In genomic region chr15:66675456-66675855, GRCh38 we compare ENCODE assay signal across 17 cellular contexts. TPM values are rescaled to one million over a fixed set of nuclear protein-coding genes. Genes with fewer than 3 reads are reported as not detected.
DNase-seq lines count a peak whose midpoint lies in the region; ATAC-seq and TF ChIP-seq lines count a peak whose summit lies in the region.
"Had no signal": no experiment of that assay in that cellular context is flagged by ENCODE, and none has a peak within 500 bp of the region (broad histone marks: within the 10 kb centered on the region; RNA-seq: fewer than 3 reads in every experiment).

No MANE protein-coding gene starts in this region.

- ATAC-seq in stimulated activated naive CD8-positive, alpha-beta T cell treated with anti-CD3 and anti-CD28 coated beads, Interleukin-15, Interleukin-2, amounts not matched to agents 100 U/mL and 50 U/mL, for 24 hours: no peak
- ATAC-seq: gastrocnemius medialis, PC-3 had no signal

- H3K27me3 Mint-ChIP-seq in stimulated activated naive CD8-positive, alpha-beta T cell treated with anti-CD3 and anti-CD28 coated beads, Interleukin-15, Interleukin-2, amounts not matched to agents 100 ng/mL and 50 ng/mL, for 24 hours: no peaks in the 10 kb centered on the region
- no peaks in the 10 kb centered on the region for H3K27me3 Mint-ChIP-seq in mesothelial cell of epicardium (ENCODE audit: low read depth)

- H3K4me1 Mint-ChIP-seq in stimulated activated naive CD8-positive, alpha-beta T cell treated with anti-CD3 and anti-CD28 coated beads, Interleukin-15, Interleukin-2, amounts not matched to agents 100 ng/mL and 50 ng/mL, for 24 hours (ENCODE audit: low read depth): peaks cover 10% of the 10 kb centered on the region
- peaks cover 68% of the 10 kb centered on the region for H3K4me1 Mint-ChIP-seq in mesothelial cell of epicardium

- no peaks in the 10 kb centered on the region for H3K36me3 Mint-ChIP-seq in stimulated activated naive CD8-positive, alpha-beta T cell treated with anti-CD3 and anti-CD28 coated beads, Interleukin-15, Interleukin-2, amounts not matched to agents 100 ng/mL and 50 ng/mL, for 24 hours (ENCODE audit: low read depth)
- no peaks in the 10 kb centered on the region for H3K36me3 Mint-ChIP-seq in mesothelial cell of epicardium

- no peaks in the 10 kb centered on the region for H3K9me3 Mint-ChIP-seq in stimulated activated naive CD8-positive, alpha-beta T cell treated with anti-CD3 and anti-CD28 coated beads, Interleukin-15, Interleukin-2, amounts not matched to agents 100 ng/mL and 50 ng/mL, for 24 hours
- H3K9me3 Mint-ChIP-seq in mesothelial cell of epicardium: no peaks in the 10 kb centered on the region

- TF ChIP-seq CTCF in mesothelial cell of epicardium (IDR thresholded peaks at IDR 0.05; ENCODE audit: unreplicated experiment): no peak
- no peak for TF ChIP-seq CTCF in foreskin fibroblast (IDR thresholded peaks at IDR 0.05; ENCODE audit: low read depth, low read length)

- peak overlapping the region; percentile 17 for H3K27ac Mint-ChIP-seq in stimulated activated naive CD8-positive, alpha-beta T cell treated with anti-CD3 and anti-CD28 coated beads, Interleukin-15, Interleukin-2, amounts not matched to agents 100 ng/mL and 50 ng/mL, for 24 hours
- H3K27ac Mint-ChIP-seq in mesothelial cell of epicardium: peak overlapping the region; percentile 78

- no peak overlapping the region for H3K4me3 ChIP-seq in foreskin fibroblast (ENCODE audit: low read depth in 1 of 2, low read length in 2 of 2)
- H3K4me3 ChIP-seq: breast epithelium, gastrocnemius medialis, SJCRH30 had no signal

- H3K4me3 Mint-ChIP-seq in stimulated activated naive CD8-positive, alpha-beta T cell treated with anti-CD3 and anti-CD28 coated beads, Interleukin-15, Interleukin-2, amounts not matched to agents 100 ng/mL and 50 ng/mL, for 24 hours: no peak overlapping the region
- no peak overlapping the region for H3K4me3 Mint-ChIP-seq in mesothelial cell of epicardium

- DNase-seq in stimulated activated naive CD8-positive, alpha-beta T cell treated with anti-CD3 and anti-CD28 coated beads, Interleukin-15, Interleukin-2, amounts not matched to agents 100 U/mL and 50 U/mL, for 24 hours: no peak
- DNase-seq in RPMI7951 (ENCODE audit: low read depth) (peak; percentile 12), mesothelial cell of epicardium (ENCODE audit: low spot score in 2 of 2, unreplicated experiment in 2 of 2) (no peak), foreskin fibroblast (no peak), NK-92 (lab: John Stamatoyannopoulos, UW; ENCODE audit: unreplicated experiment) (no peak), hippocampal formation (lab: John Stamatoyannopoulos, UW) (no peak)
- DNase-seq: Caco-2, EL, gastrocnemius medialis, KG1, NCI-H1436, NCI-H2171, NCI-H526 treated with DMSO at 0.1 percent for 48 hours, PC-3, SJCRH30 had no signal

RNA-seq across cellular contexts. Expression of gene SMAD6, which starts 26.6 kb away (rescaled TPM):
- total RNA-seq in RPMI7951 (2014; rRNA removed; shearing (Covaris generic)): 2.0 and 2.7 TPM in 2 replicates
- 164 to 176 TPM (median 176 TPM) in 3 replicates for total RNA-seq in mesothelial cell of epicardium

Comparison
In these comparisons a context has a peak if more than half of its experiments do, and no peak if none do; other contexts are left out.
1. RNA of gene SMAD6, which starts 26.6 kb away (total RNA-seq): 164 to 176 TPM in mesothelial cell of epicardium; 2.0 to 2.7 TPM in RPMI7951; every median in the first group is over 10 times any median in the second.